31 cellular contexts compared by ENCODE assay signal in genomic region chr16:12159028-12159427, GRCh38.
A peak's percentile ranks its signal among the peaks of the same experiment; 100 is the strongest.
DNase-seq lines count a peak whose midpoint lies in the region; ATAC-seq, FAIRE-seq and TF ChIP-seq lines count a peak whose summit lies in the region.
"Had no signal": no experiment of that assay in that cellular context is flagged by ENCODE, and none has a peak within 500 bp of the region (broad histone marks: within the 10 kb centered on the region; RNA-seq: fewer than 3 reads in every experiment).

No MANE protein-coding gene starts in this region.

- no peaks in the 10 kb centered on the region for H3K27me3 ChIP-seq in PC-3 (ENCODE audit: low read length)
- H3K27me3 ChIP-seq: adrenal gland, brain microvascular endothelial cell, colonic mucosa, esophagus muscularis mucosa, hepatocyte, upper lobe of right lung had no signal

- no peak for ATAC-seq in PC-3
- peak; percentile 37 for ATAC-seq in esophagus mucosa
- ATAC-seq: activated CD8-positive, alpha-beta memory T cell treated with anti-CD3 and anti-CD28 coated beads, Interleukin-2, amount 10 ng/mL, durations not matched to agents 7 days and 5 days; GM12878; GM23338; stimulated activated memory B cell treated with anti-CD40 and anti-IgM and Interleukin-4, amounts not matched to agents 10 μg/mL and 1 μg/mL and 100 μg/mL, for 72 hours; upper lobe of right lung; WTC11 had no signal

- no peaks in the 10 kb centered on the region for H3K9me2 ChIP-seq in PC-3 (replicated peaks; ENCODE audit: low read length)

- H3F3A ChIP-seq in PC-3 (ENCODE audit: low read length, unreplicated experiment), result no peaks in the 10 kb centered on the region

- TF ChIP-seq CTCF in PC-3 (conservative IDR thresholded peaks at IDR 0.05; ENCODE audit: low read depth, low read length) (no peak), retinal pigment epithelial cell (conservative IDR thresholded peaks at IDR 0.05; ENCODE audit: low read depth, low read length) (no peak)

- H3K79me2 ChIP-seq in PC-3 (ENCODE audit: low read length), result no peaks in the 10 kb centered on the region
- H3K79me2 ChIP-seq: hepatocyte had no signal

- no peak for DNase-seq in GM12891 (ENCODE audit: insufficient read length, low spot score)
- no peak for DNase-seq in PC-3
- DNase-seq in retinal pigment epithelial cell (ENCODE audit: low read depth), result peak; percentile 62
- DNase-seq in GF-D8 (lab: John Stamatoyannopoulos, UW), result no peak
- no peak for DNase-seq in T-helper 9 cell
- DNase-seq in DMS79 treated with DMSO at 0.1 percent for 48 hours (lab: John Stamatoyannopoulos, UW), result no peak
- DNase-seq: activated CD4-positive, alpha-beta T cell treated with anti-CD3 and anti-CD28 coated beads, Interleukin-2, amount 50 U/mL, for 1 hour; activated CD8-positive, alpha-beta memory T cell treated with anti-CD3 and anti-CD28 coated beads, Interleukin-2, amount 10 ng/mL, durations not matched to agents 7 days and 5 days; activated naive CD4-positive, alpha-beta T cell; activated T-cell treated with anti-CD3 and anti-CD28 coated beads, Interleukin-2, amount 50 U/mL, for 48 hours; adrenal gland; colonic mucosa; effector CD8-positive, alpha-beta T cell; left cardiac atrium; naive B cell; NCI-H1092 treated with DMSO at 0.1 percent for 48 hours; NCI-H187; NCI-H2171; NCI-H524; NK-92 treated with Interleukin-12 subunit alpha and Interleukin-12 subunit beta, amount 100 ng/mL, for 24 hours; stimulated activated CD4-positive, alpha-beta T cell treated with anti-CD3 and anti-CD28 coated beads, Interleukin-4, amount 100 ng/mL, for 4 hours had no signal

- no peaks in the 10 kb centered on the region for H4K20me1 ChIP-seq in PC-3 (ENCODE audit: low read length)

- POLR2A ChIA-PET in PC-3 (lab: Charles Lee; ENCODE audit: unreplicated experiment), result no interaction called here

- intact Hi-C loops in PC-3 (cut with micrococcal nuclease), result no loop called here

- peak; percentile 26 for FAIRE-seq in GM12891 (lab: Jason Lieb, UNC)
- FAIRE-seq: frontal cortex, GM12878 had no signal

- no peak overlapping the region for H3K4me3 ChIP-seq in PC-3 (ENCODE audit: low read length)
- H3K4me3 ChIP-seq in retinal pigment epithelial cell (ENCODE audit: low read length), result no peak overlapping the region
- H3K4me3 ChIP-seq: adrenal gland, colonic mucosa, esophagus muscularis mucosa, GM12878, GM23338, hepatocyte, upper lobe of right lung had no signal

- no peak for TF ChIP-seq POLR2A in GM12891 (IDR thresholded peaks at IDR 0.05; ENCODE audit: low read depth, low read length)

- peak overlapping the region; percentile 69 for H3K27ac ChIP-seq in PC-3 (ENCODE audit: low read length)
- H3K27ac ChIP-seq: adrenal gland, colonic mucosa, esophagus muscularis mucosa, hepatocyte, upper lobe of right lung had no signal

- H2AFZ ChIP-seq in PC-3 (ENCODE audit: low read length), result no peak overlapping the region
- H2AFZ ChIP-seq: GM23338, hepatocyte had no signal

- BruUV-seq in PC-3 (replicated peaks; lab: Mats Ljungman, UMichigan), result no TSS peak

- no peaks in the 10 kb centered on the region for H3K36me3 ChIP-seq in PC-3 (ENCODE audit: low read depth, low read length)
- H3K36me3 ChIP-seq: adrenal gland, brain microvascular endothelial cell, colonic mucosa, upper lobe of right lung had no signal

- no peaks in the 10 kb centered on the region for H3K9me3 ChIP-seq in PC-3 (ENCODE audit: low read length)
- H3K9me3 ChIP-seq: adrenal gland, colonic mucosa, esophagus muscularis mucosa, upper lobe of right lung had no signal

- H3K4me2 ChIP-seq in PC-3 (ENCODE audit: low read length), result no peak overlapping the region
- H3K4me2 ChIP-seq: GM23338, hepatocyte had no signal

- H3K9ac ChIP-seq in PC-3 (ENCODE audit: low read length), result no peak overlapping the region

- CTCF ChIA-PET in PC-3 (lab: Charles Lee), result no interaction called here

- H3K4me1 ChIP-seq in PC-3 (ENCODE audit: insufficient read depth, low read length), result peaks cover 13% of the 10 kb centered on the region
- H3K4me1 ChIP-seq: adrenal gland, colonic mucosa, upper lobe of right lung had no signal

TF ChIP-seq in GM12891, 5 proteins besides CTCF, POLR2A, EP300 and RAD21:
- no peak for TF ChIP-seq SPI1 (IDR thresholded peaks at IDR 0.05; ENCODE audit: low read depth, low read length)
- TF ChIP-seq PAX5 (IDR thresholded peaks at IDR 0.05; ENCODE audit: insufficient read depth, low read length, severe bottlenecking), result no peak
- TF ChIP-seq POU2F2 (IDR thresholded peaks at IDR 0.05; ENCODE audit: low read depth, low read length), result no peak
- no peak for TF ChIP-seq POLR2AphosphoS5 (IDR thresholded peaks at IDR 0.05; ENCODE audit: low read depth, low read length)
- no peak for TF ChIP-seq TAF1 (IDR thresholded peaks at IDR 0.05; ENCODE audit: low read depth, low read length)
